Comparison of ENCODE assay signal across 9 cellular contexts in the genomic region with DNA sequence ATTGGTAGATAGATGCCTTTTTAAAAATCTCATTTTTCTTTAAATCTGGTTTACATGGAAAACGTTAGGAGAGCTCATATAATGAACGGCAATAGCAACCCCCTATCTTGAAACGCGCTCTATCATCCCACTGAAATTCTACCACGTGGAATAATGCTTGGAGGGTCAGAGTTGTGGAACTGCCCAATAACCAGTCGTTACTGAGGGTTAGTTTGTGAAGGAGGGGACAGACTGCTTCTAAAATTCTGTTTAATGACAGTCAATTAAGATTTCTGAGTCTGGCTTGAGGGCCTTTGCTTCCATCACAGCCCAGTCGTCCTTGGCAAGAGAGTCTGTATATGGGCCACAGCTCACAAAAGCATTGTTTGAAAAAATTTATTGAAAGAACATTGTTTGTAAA. TPM values are rescaled to one million over a fixed set of nuclear protein-coding genes. Genes with fewer than 3 reads are reported as not detected.
DNase-seq lines count a peak whose midpoint lies in the region; ATAC-seq, FAIRE-seq and TF ChIP-seq lines count a peak whose summit lies in the region.
"Had no signal": no experiment of that assay in that cellular context is flagged by ENCODE, and none has a peak within 500 bp of the region (broad histone marks: within the 10 kb centered on the region; RNA-seq: fewer than 3 reads in every experiment).

No MANE protein-coding gene starts in this region.

- 48 to 55% methylated on average over 7 of the region's 7 CpGs for WGBS in pancreas, 2 donors
- whole genome bisulfite sequencing in lower leg skin, 2 donors: 55 to 58% methylated on average over 7 of the region's 7 CpGs

- POLR2A ChIA-PET in Caco-2 (lab: Charles Lee): interaction anchor here (0.5 to 0.6 kb wide), 2 partner anchors 51 to 116 kb away, joined by 4 to 8 read pairs; no protein-coding TSS in a partner anchor

- H4K20me1 ChIP-seq in Karpas-422 (ENCODE audit: insufficient read depth, low read depth, low read length): peaks cover 43% of the 10 kb centered on the region

- H3K9me3 Mint-ChIP-seq in Caco-2 (ENCODE audit: unreplicated experiment): no peaks in the 10 kb centered on the region
- no peaks in the 10 kb centered on the region for H3K9me3 Mint-ChIP-seq in endothelial cell (ENCODE audit: unreplicated experiment)
- H3K9me3 Mint-ChIP-seq: HFFc6 had no signal

- peak overlapping the region; percentile 93 for H3K4me2 ChIP-seq in Karpas-422 (ENCODE audit: low read depth, low read length, poor library complexity, severe bottlenecking)

- FAIRE-seq in pancreas (lab: Jason Lieb, UNC): no peak

- CTCF ChIA-PET in Caco-2 (lab: Charles Lee): interaction anchor here (1.0 to 3.4 kb wide), 8 partner anchors 17 to 117 kb away, joined by 3 to 33 read pairs (median 5); no protein-coding TSS in a partner anchor

- ATAC-seq in pancreas (no peak), HG03460 (IDR thresholded peaks at IDR 0.05; ENCODE audit: unreplicated experiment) (no peak), HG02763 (IDR thresholded peaks at IDR 0.05; ENCODE audit: unreplicated experiment) (no peak)

- H2AFZ ChIP-seq in Karpas-422 (ENCODE audit: low read length): no peak overlapping the region

- BruUV-seq in Caco-2 (replicated peaks; lab: Mats Ljungman, UMichigan): TSS peak; percentile 63

- intact Hi-C loops in Caco-2 (cut with micrococcal nuclease; ENCODE audit: unreplicated experiment) (loop anchor here (1.0 to 5.0 kb wide), 3 partner anchors 87 to 212 kb away; a partner anchor contains a TSS), pancreas (cut with DNase I) (no loop called here), lower leg skin (cut with DNase I; ENCODE audit: low total_unique reads) (no loop called here)

- H3K27me3 Mint-ChIP-seq in Caco-2 (ENCODE audit: insufficient read depth, unreplicated experiment): no peaks in the 10 kb centered on the region
- peaks cover 8% of the 10 kb centered on the region for H3K27me3 Mint-ChIP-seq in endothelial cell (ENCODE audit: unreplicated experiment)

- H3K9me3 ChIP-seq in Caco-2: no peaks in the 10 kb centered on the region
- H3K9me3 ChIP-seq in Karpas-422 (ENCODE audit: low read length): no peaks in the 10 kb centered on the region
- no peaks in the 10 kb centered on the region for H3K9me3 ChIP-seq in pancreas

- H3K79me2 ChIP-seq in Karpas-422 (ENCODE audit: low read length): peaks cover 55% of the 10 kb centered on the region

- H3K36me3 Mint-ChIP-seq in Caco-2 (ENCODE audit: insufficient read depth, unreplicated experiment) (peaks cover 26% of the 10 kb centered on the region), endothelial cell (ENCODE audit: low read depth, unreplicated experiment) (no peaks in the 10 kb centered on the region)

- peak overlapping the region; percentile 66 for H3K27ac Mint-ChIP-seq in Caco-2 (ENCODE audit: unreplicated experiment)
- no peak overlapping the region for H3K27ac Mint-ChIP-seq in endothelial cell (ENCODE audit: unreplicated experiment)
- H3K27ac Mint-ChIP-seq: HFFc6 had no signal

- H3K36me3 ChIP-seq in Caco-2 (ENCODE audit: control insufficient read depth, insufficient read depth, low read length) (peaks cover 4% of the 10 kb centered on the region; the same call in 1 of the 2 replicates), Karpas-422 (ENCODE audit: insufficient read depth, low read length) (peaks cover 35% of the 10 kb centered on the region), pancreas (no peaks in the 10 kb centered on the region)

- H3K9me2 ChIP-seq in Karpas-422 (replicated peaks; ENCODE audit: insufficient read depth, low read length): no peaks in the 10 kb centered on the region

- peak overlapping the region; percentile 91 for H3K9ac ChIP-seq in Karpas-422 (ENCODE audit: low read length)

- H3K4me1 Mint-ChIP-seq in Caco-2 (ENCODE audit: low read depth, unreplicated experiment): peaks cover 30% of the 10 kb centered on the region
- H3K4me1 Mint-ChIP-seq in endothelial cell (ENCODE audit: unreplicated experiment): peaks cover 6% of the 10 kb centered on the region

- H3K27ac ChIP-seq in Karpas-422 (ENCODE audit: low read length) (peak overlapping the region; percentile 99), pancreas (peak overlapping the region in 2 of 4 donors; percentile 6 to 41)

- H3K4me3 ChIP-seq in Caco-2 (ENCODE audit: low read depth, low read length) (peak overlapping the region; percentile 78), Karpas-422 (ENCODE audit: low read length) (peak overlapping the region; percentile 81), pancreas (peak overlapping the region in 3 of 4 donors; percentile 24 to 69 (median 57)), lower leg skin (ENCODE audit: low read depth, poor library complexity, severe bottlenecking) (no peak overlapping the region)

- TF ChIP-seq CTCF in Caco-2 (IDR thresholded peaks at IDR 0.05; ENCODE audit: insufficient read depth in 1 of 2, low read depth in 1 of 2, low read length in 1 of 2, severe bottlenecking in 1 of 2, unreplicated experiment in 1 of 2) (no peak), endothelial cell (IDR thresholded peaks at IDR 0.05; ENCODE audit: unreplicated experiment) (no peak), pancreas (IDR thresholded peaks at IDR 0.05) (no peak), lower leg skin (IDR thresholded peaks at IDR 0.05) (no peak)

- no peak for TF ChIP-seq POLR2A in lower leg skin (IDR thresholded peaks at IDR 0.05)

- H3K4me3 Mint-ChIP-seq in Caco-2 (ENCODE audit: unreplicated experiment) (peak overlapping the region; percentile 84), endothelial cell (ENCODE audit: unreplicated experiment) (peak overlapping the region; percentile 77)
- H3K4me3 Mint-ChIP-seq: HFFc6 had no signal

- H3K4me1 ChIP-seq in Caco-2 (peaks cover 19% of the 10 kb centered on the region; the same call in 1 of the 2 replicates), Karpas-422 (ENCODE audit: low read length) (peaks cover 55% of the 10 kb centered on the region), pancreas (peaks cover 0 to 13% (median 10%) of the 10 kb centered on the region in 3 donors)

- no peaks in the 10 kb centered on the region for H3K27me3 ChIP-seq in Caco-2 (replicated peaks; ENCODE audit: control insufficient read depth, insufficient read depth, low read length)
- no peaks in the 10 kb centered on the region for H3K27me3 ChIP-seq in Karpas-422 (ENCODE audit: low read length)
- no peaks in the 10 kb centered on the region for H3K27me3 ChIP-seq in pancreas

- DNase-seq in Caco-2 (no peak), Karpas-422 (peak; percentile 51), endothelial cell (ENCODE audit: low spot score) (no peak), pancreas (peak in 1 of 6 donors; percentile 3), D341Med (ENCODE audit: low spot score) (no peak), lower leg skin (ENCODE audit: low spot score in 2 of 2) (no peak)
- DNase-seq: HFFc6 had no signal

RNA-seq across cellular contexts. Expression of a gene that starts 0.5 kb away (rescaled TPM):
- total RNA-seq in Caco-2 (2022) (29.5 and 31.7 TPM in 2 replicates), endothelial cell (ENCODE audit: unreplicated experiment) (1.5 TPM), pancreas (10 to 100 TPM in 3 of 6 donors, 1 to 10 TPM in 3; 2.3 to 18.2 (median 9.8) TPM), lower leg skin (1 to 10 TPM; 1.5 to 5.7 (median 3.7) TPM)
- 285 and 592 TPM in 2 replicates for total RNA-seq in Karpas-422 (2014; rRNA removed; shearing (Covaris generic); ENCODE audit: low replicate concordance)
- 1 to 10 TPM in 1 of 2 donors, under 1 TPM in 1; 0.92 to 1.7 TPM for polyA plus RNA-seq in pancreas
- total RNA-seq: HFFc6 had no signal
